Comparison of ENCODE assay signal across 26 cellular contexts in genomic region chr11:82539669-82540068, GRCh38.
A peak's percentile ranks its signal among the peaks of the same experiment; 100 is the strongest.
DNase-seq lines count a peak whose midpoint lies in the region; ATAC-seq and TF ChIP-seq lines count a peak whose summit lies in the region.
"Had no signal": no experiment of that assay in that cellular context is flagged by ENCODE, and none has a peak within 500 bp of the region (broad histone marks: within the 10 kb centered on the region; RNA-seq: fewer than 3 reads in every experiment).

No MANE protein-coding gene starts in this region.

- H3K4me3 Mint-ChIP-seq in stimulated activated naive B cell treated with anti-CD40 and anti-IgM and Interleukin-4, amounts not matched to agents 10 μg/mL and 1 μg/mL and 100 μg/mL, for 72 hours: no peak overlapping the region
- H3K4me3 Mint-ChIP-seq: activated CD4-positive, alpha-beta memory T cell treated with anti-CD3 and anti-CD28 coated beads for 36 hours; activated naive CD8-positive, alpha-beta T cell; B cell; brain; HFFc6 had no signal

- H3K36me3 ChIP-seq in sigmoid colon (no peaks in the 10 kb centered on the region), trophoblast cell (ENCODE audit: control insufficient read depth in 1 of 2, insufficient read depth in 2 of 2, low read length in 2 of 2) (no peaks in the 10 kb centered on the region)
- H3K36me3 ChIP-seq: upper lobe of right lung had no signal

- H3K27ac ChIP-seq in sigmoid colon: no peak overlapping the region
- no peak overlapping the region for H3K27ac ChIP-seq in trophoblast cell (ENCODE audit: low read depth, low read length)
- H3K27ac ChIP-seq: upper lobe of right lung, VCaP had no signal

- H3K23ac ChIP-seq in trophoblast cell (ENCODE audit: low read length): no peak overlapping the region

- no peak for TF ChIP-seq EP300 in sigmoid colon (IDR thresholded peaks at IDR 0.05)

- H3K79me2 ChIP-seq in trophoblast cell (ENCODE audit: control insufficient read depth, insufficient read depth, low read length, poor library complexity): no peaks in the 10 kb centered on the region

- H3K18ac ChIP-seq in trophoblast cell (ENCODE audit: low read length): no peak overlapping the region

- no peak overlapping the region for H2BK5ac ChIP-seq in trophoblast cell (ENCODE audit: low read depth, low read length, poor library complexity)

- H2BK120ac ChIP-seq in trophoblast cell (ENCODE audit: insufficient read depth, low read length, poor library complexity): no peak overlapping the region

- H4K91ac ChIP-seq in trophoblast cell (ENCODE audit: low read depth, low read length): no peak overlapping the region

- H3K79me1 ChIP-seq in trophoblast cell (ENCODE audit: low read length): no peaks in the 10 kb centered on the region

- no peaks in the 10 kb centered on the region for H3K9me3 ChIP-seq in sigmoid colon
- no peaks in the 10 kb centered on the region for H3K9me3 ChIP-seq in trophoblast cell (ENCODE audit: insufficient read depth, low read depth, low read length)
- H3K9me3 ChIP-seq: Caco-2, upper lobe of right lung had no signal

- no peak overlapping the region for H3K9ac ChIP-seq in trophoblast cell (ENCODE audit: low read length)

- ATAC-seq in GM19035 (IDR thresholded peaks at IDR 0.05; ENCODE audit: unreplicated experiment): peak; percentile 72
- peak; percentile 76 for ATAC-seq in HG02642 (IDR thresholded peaks at IDR 0.05; ENCODE audit: poor library complexity, unreplicated experiment)
- peak; percentile 84 for ATAC-seq in HG03342 (IDR thresholded peaks at IDR 0.05; ENCODE audit: unreplicated experiment)
- peak; percentile 93 to 97 for ATAC-seq in stimulated activated naive B cell treated with anti-CD40 and anti-IgM and Interleukin-4, amounts not matched to agents 10 μg/mL and 1 μg/mL and 100 μg/mL, for 72 hours (replicated peaks)
- ATAC-seq: Right ventricle myocardium inferior; stimulated activated naive CD8-positive, alpha-beta T cell treated with anti-CD3 and anti-CD28 coated beads, Interleukin-15, Interleukin-2, amounts not matched to agents 100 U/mL and 50 U/mL, for 24 hours; upper lobe of right lung had no signal

- no peak overlapping the region for H4K12ac ChIP-seq in trophoblast cell (ENCODE audit: low read depth, low read length)

- intact Hi-C loops in sigmoid colon (cut with DNase I): no loop called here

- H3K4ac ChIP-seq in trophoblast cell (ENCODE audit: low read depth, low read length): no peak overlapping the region

- no peak overlapping the region for H2AK5ac ChIP-seq in trophoblast cell (ENCODE audit: low read length)

- H3K27ac Mint-ChIP-seq in stimulated activated naive B cell treated with anti-CD40 and anti-IgM and Interleukin-4, amounts not matched to agents 10 μg/mL and 1 μg/mL and 100 μg/mL, for 72 hours: no peak overlapping the region
- H3K27ac Mint-ChIP-seq: activated CD4-positive, alpha-beta memory T cell treated with anti-CD3 and anti-CD28 coated beads for 36 hours; activated naive CD8-positive, alpha-beta T cell; B cell; brain; HFFc6 had no signal

- peaks cover 0 to 4% of the 10 kb centered on the region in 2 donors for H3K27me3 Mint-ChIP-seq in stimulated activated naive B cell treated with anti-CD40 and anti-IgM and Interleukin-4, amounts not matched to agents 10 μg/mL and 1 μg/mL and 100 μg/mL, for 72 hours
- H3K27me3 Mint-ChIP-seq: activated CD4-positive, alpha-beta memory T cell treated with anti-CD3 and anti-CD28 coated beads for 36 hours; brain had no signal

- no peaks in the 10 kb centered on the region for H3K9me3 Mint-ChIP-seq in stimulated activated naive B cell treated with anti-CD40 and anti-IgM and Interleukin-4, amounts not matched to agents 10 μg/mL and 1 μg/mL and 100 μg/mL, for 72 hours
- H3K9me3 Mint-ChIP-seq: activated CD4-positive, alpha-beta memory T cell treated with anti-CD3 and anti-CD28 coated beads for 36 hours; brain; IgD-negative memory B cell had no signal

- no peak for TF ChIP-seq POLR2A in sigmoid colon (IDR thresholded peaks at IDR 0.05)

- no peak for TF ChIP-seq CTCF in sigmoid colon (IDR thresholded peaks at IDR 0.05)

- H3K14ac ChIP-seq in trophoblast cell (ENCODE audit: low read length): no peak overlapping the region

- no peak overlapping the region for H2AFZ ChIP-seq in trophoblast cell (ENCODE audit: insufficient read depth, low read length, poor library complexity)

- no peaks in the 10 kb centered on the region for H3K4me1 ChIP-seq in sigmoid colon
- no peaks in the 10 kb centered on the region for H3K4me1 ChIP-seq in trophoblast cell (ENCODE audit: control insufficient read depth in 1 of 2, insufficient read depth in 2 of 2, low read length in 2 of 2)
- H3K4me1 ChIP-seq: Caco-2, upper lobe of right lung had no signal

- H3K4me1 Mint-ChIP-seq in stimulated activated naive B cell treated with anti-CD40 and anti-IgM and Interleukin-4, amounts not matched to agents 10 μg/mL and 1 μg/mL and 100 μg/mL, for 72 hours: no peaks in the 10 kb centered on the region
- H3K4me1 Mint-ChIP-seq: B cell, brain had no signal

- no peaks in the 10 kb centered on the region for H3K36me3 Mint-ChIP-seq in stimulated activated naive B cell treated with anti-CD40 and anti-IgM and Interleukin-4, amounts not matched to agents 10 μg/mL and 1 μg/mL and 100 μg/mL, for 72 hours
- H3K36me3 Mint-ChIP-seq: activated CD4-positive, alpha-beta memory T cell treated with anti-CD3 and anti-CD28 coated beads for 36 hours; activated naive CD8-positive, alpha-beta T cell; brain; IgD-negative memory B cell had no signal

- no peaks in the 10 kb centered on the region for H3K27me3 ChIP-seq in sigmoid colon
- H3K27me3 ChIP-seq in trophoblast cell (ENCODE audit: insufficient read depth, low read length): no peaks in the 10 kb centered on the region
- H3K27me3 ChIP-seq: upper lobe of right lung had no signal

- H3K4me3 ChIP-seq in sigmoid colon: no peak overlapping the region
- no peak overlapping the region for H3K4me3 ChIP-seq in trophoblast cell (ENCODE audit: low read depth, low read length)
- H3K4me3 ChIP-seq: upper lobe of right lung had no signal

- H4K8ac ChIP-seq in trophoblast cell (ENCODE audit: low read depth, low read length): no peak overlapping the region

- H3K4me2 ChIP-seq in trophoblast cell (ENCODE audit: low read length): no peak overlapping the region

- DNase-seq in stimulated activated naive B cell treated with anti-CD40 and anti-IgM and Interleukin-4, amounts not matched to agents 10 μg/mL and 1 μg/mL and 100 μg/mL, for 72 hours: peak; percentile 6
- DNase-seq in NOMO-1 (lab: John Stamatoyannopoulos, UW; ENCODE audit: unreplicated experiment in 2 of 2): no peak
- no peak for DNase-seq in MV-4-11 (lab: John Stamatoyannopoulos, UW)
- no peak for DNase-seq in sigmoid colon
- no peak for DNase-seq in trophoblast cell
- DNase-seq: activated CD4-positive, alpha-beta memory T cell treated with anti-CD3 and anti-CD28 coated beads for 36 hours; activated T-cell treated with anti-CD3 and anti-CD28 coated beads, Interleukin-2, amount 50 U/mL, for 1 hour; Caco-2; cortex of kidney; foreskin fibroblast; HFFc6; NCI-H2029; NCI-H510A; stimulated activated CD4-positive, alpha-beta T cell treated with anti-CD3 and anti-CD28 coated beads, Interleukin-12 subunit alpha, Interleukin-12 subunit beta, amount 100 ng/mL, for 4 hours; stimulated activated naive CD8-positive, alpha-beta T cell treated with anti-CD3 and anti-CD28 coated beads, Interleukin-15, Interleukin-2, amounts not matched to agents 100 U/mL and 50 U/mL, for 24 hours; T-helper 1 cell; upper lobe of right lung had no signal

- H2BK12ac ChIP-seq in trophoblast cell (ENCODE audit: low read length): no peak overlapping the region
